Comparison of ENCODE assay signal across 26 cellular contexts in genomic region chr19:3033595-3034193, GRCh38. TPM values are rescaled to one million over a fixed set of nuclear protein-coding genes. Genes with fewer than 3 reads are reported as not detected.
DNase-seq lines count a peak whose midpoint lies in the region; ATAC-seq and TF ChIP-seq lines count a peak whose summit lies in the region.
"Had no signal": no experiment of that assay in that cellular context is flagged by ENCODE, and none has a peak within 500 bp of the region (broad histone marks: within the 10 kb centered on the region; RNA-seq: fewer than 3 reads in every experiment).

No MANE protein-coding gene starts in this region.

- no peaks in the 10 kb centered on the region for H3K36me3 ChIP-seq in CD4-positive, CD25-positive, alpha-beta regulatory T cell (ENCODE audit: control insufficient read depth, insufficient read depth, low read length)
- H3K36me3 ChIP-seq in IMR-90 (ENCODE audit: control insufficient read depth, insufficient read depth, low read length) = no peaks in the 10 kb centered on the region
- H3K36me3 ChIP-seq: brain microvascular endothelial cell, heart right ventricle, ovary had no signal

- TF ChIP-seq RAD21 in IMR-90 (IDR thresholded peaks at IDR 0.05; ENCODE audit: low read length) = no peak

- no peak overlapping the region for H3K4me3 ChIP-seq in CD4-positive, CD25-positive, alpha-beta regulatory T cell (ENCODE audit: low read depth, low read length)
- no peak overlapping the region for H3K4me3 ChIP-seq in IMR-90 (ENCODE audit: insufficient read depth, low read depth, low read length)
- H3K4me3 ChIP-seq: ovary had no signal

- no peak overlapping the region for H2BK120ac ChIP-seq in IMR-90 (ENCODE audit: low read depth, low read length)

- H4K91ac ChIP-seq in IMR-90 (ENCODE audit: insufficient read depth, low read depth, low read length) = no peak overlapping the region

- H3K9me1 ChIP-seq in IMR-90 (ENCODE audit: insufficient read depth, low read length) = no peaks in the 10 kb centered on the region

- no peak for ATAC-seq in CD4-positive, CD25-positive, alpha-beta regulatory T cell (ENCODE audit: low read depth in 2 of 2)
- no peak for ATAC-seq in IMR-90 (ENCODE audit: low read depth)
- no peak for ATAC-seq in effector memory CD8-positive, alpha-beta T cell (replicated peaks)
- ATAC-seq: activated CD4-positive, CD25-positive, alpha-beta regulatory T cell treated with anti-CD3 and anti-CD28 coated beads, Interleukin-2, amount 50 U/mL, for 24 hours; GM23338; heart right ventricle; sciatic nerve had no signal

- H3K56ac ChIP-seq in IMR-90 (ENCODE audit: extremely low read depth, insufficient read depth, low read length) = no peak overlapping the region

- H3K27me3 Mint-ChIP-seq in CD4-positive, CD25-positive, alpha-beta regulatory T cell = peaks cover 34% of the 10 kb centered on the region
- H3K27me3 Mint-ChIP-seq in effector memory CD8-positive, alpha-beta T cell = peaks cover 0 to 10% of the 10 kb centered on the region in 2 donors
- peaks cover 62% of the 10 kb centered on the region for H3K27me3 Mint-ChIP-seq in nephron (ENCODE audit: low read depth)

- no peak overlapping the region for H4K5ac ChIP-seq in IMR-90 (ENCODE audit: low read depth, low read length)

- H3K14ac ChIP-seq in IMR-90 (replicated peaks; ENCODE audit: low read depth, low read length) = no peak overlapping the region

- POLR2A ChIA-PET in IMR-90 (lab: Charles Lee; ENCODE audit: unreplicated experiment) = no interaction called here

- no peaks in the 10 kb centered on the region for H3K36me3 Mint-ChIP-seq in CD4-positive, CD25-positive, alpha-beta regulatory T cell
- H3K36me3 Mint-ChIP-seq in effector memory CD8-positive, alpha-beta T cell (ENCODE audit: insufficient read depth) = peaks cover 26% of the 10 kb centered on the region
- no peaks in the 10 kb centered on the region for H3K36me3 Mint-ChIP-seq in nephron (ENCODE audit: low read depth)
- H3K36me3 Mint-ChIP-seq: activated naive CD8-positive, alpha-beta T cell treated with anti-CD3 and anti-CD28 coated beads, Interleukin-2, amount 10 ng/mL, durations not matched to agents 7 days and 5 days had no signal

- H3K27ac Mint-ChIP-seq in CD4-positive, CD25-positive, alpha-beta regulatory T cell = peak overlapping the region in 1 of 3 donors; percentile 43
- peak overlapping the region in 1 of 2 donors; percentile 52 for H3K27ac Mint-ChIP-seq in effector memory CD8-positive, alpha-beta T cell
- peak overlapping the region; percentile 85 to 95 (median 92) for H3K27ac Mint-ChIP-seq in nephron
- H3K27ac Mint-ChIP-seq: activated naive CD8-positive, alpha-beta T cell treated with anti-CD3 and anti-CD28 coated beads, Interleukin-2, amount 10 ng/mL, durations not matched to agents 7 days and 5 days; GM23338 had no signal

- WGBS in IMR-90 (ENCODE audit: extremely low coverage in 2 of 2, insufficient read length in 1 of 2), 2 experiments = 37% methylated on average over 6 of the region's 10 CpGs; no CpG with 5 or more reads in 1 of the 2 experiments

- intact Hi-C loops in IMR-90 (cut with micrococcal nuclease) = loop anchor here (2.0 kb wide), 1 partner anchor 57 kb away; the partner anchor contains the start of gene TLE6

- no peak overlapping the region for H2AK9ac ChIP-seq in IMR-90 (replicated peaks; ENCODE audit: low read depth, low read length, poor library complexity)

- H3K9me3 ChIP-seq in CD4-positive, CD25-positive, alpha-beta regulatory T cell (ENCODE audit: control insufficient read depth in 2 of 2, low read length in 2 of 2) = no peaks in the 10 kb centered on the region
- H3K9me3 ChIP-seq in IMR-90 (ENCODE audit: control insufficient read depth, insufficient read depth, low read length) = no peaks in the 10 kb centered on the region
- H3K9me3 ChIP-seq: heart right ventricle, ovary, SK-N-SH had no signal

- peaks cover 0 to 45% (median 12%) of the 10 kb centered on the region in 4 donors for H3K4me1 Mint-ChIP-seq in CD4-positive, CD25-positive, alpha-beta regulatory T cell
- H3K4me1 Mint-ChIP-seq in effector memory CD8-positive, alpha-beta T cell (ENCODE audit: low read depth in 2 of 2) = peaks cover 27 to 28% of the 10 kb centered on the region in 2 donors
- H3K4me1 Mint-ChIP-seq in nephron = peaks cover 24% of the 10 kb centered on the region

- TF ChIP-seq POLR2A in IMR-90 (IDR thresholded peaks at IDR 0.05; ENCODE audit: low read depth, low read length) = no peak

- peaks cover 32% of the 10 kb centered on the region for H3K4me1 ChIP-seq in CD4-positive, CD25-positive, alpha-beta regulatory T cell (ENCODE audit: control insufficient read depth, insufficient read depth, low read length, poor library complexity, severe bottlenecking)
- H3K4me1 ChIP-seq in IMR-90 (ENCODE audit: control insufficient read depth, insufficient read depth, low read length) = peaks cover 12% of the 10 kb centered on the region

- H3K79me1 ChIP-seq in IMR-90 (ENCODE audit: low read depth in 1 of 2, low read length in 2 of 2) = peaks cover 0 to 3% of the 10 kb centered on the region in 2 experiments; a peak in 1 of 4 replicates

- no peak overlapping the region for H3K23ac ChIP-seq in IMR-90 (ENCODE audit: low read depth, low read length)

- DNase-seq in CD4-positive, CD25-positive, alpha-beta regulatory T cell = no peak
- no peak for DNase-seq in IMR-90
- DNase-seq in effector memory CD8-positive, alpha-beta T cell = no peak
- no peak for DNase-seq in NCI-H748 (lab: John Stamatoyannopoulos, UW; ENCODE audit: unreplicated experiment)
- no peak for DNase-seq in COR-L47 (lab: John Stamatoyannopoulos, UW)
- no peak for DNase-seq in NCI-H510A treated with DMSO at 0.1 percent for 48 hours (lab: John Stamatoyannopoulos, UW)
- no peak for DNase-seq in stimulated activated CD4-positive, alpha-beta T cell treated with anti-CD3 and anti-CD28 coated beads, Interleukin-4, amount 100 ng/mL, for 4 hours
- DNase-seq: activated naive CD8-positive, alpha-beta T cell treated with anti-CD3 and anti-CD28 coated beads, Interleukin-2, amount 10 ng/mL, durations not matched to agents 7 days and 5 days; activated T-cell treated with anti-CD3 and anti-CD28 coated beads, Interleukin-2, amount 50 U/mL, for 48 hours; brain microvascular endothelial cell; cortex of kidney; DMS153; heart right ventricle; NCI-H1105 treated with DMSO at 0.1 percent for 48 hours; NCI-H2081 treated with DMSO at 0.1 percent for 48 hours; NK-92 treated with Interleukin-12 subunit alpha and Interleukin-12 subunit beta, amount 100 ng/mL, for 24 hours; SK-N-SH; stimulated activated CD4-positive, alpha-beta T cell treated with anti-CD3 and anti-CD28 coated beads, Interleukin-15, amount 100 ng/mL, for 24 hours; T1000 had no signal

- no peak overlapping the region for H3K9ac ChIP-seq in IMR-90 (ENCODE audit: low read depth, low read length)
- H3K9ac ChIP-seq: SK-N-SH had no signal

- dilution Hi-C loops in IMR-90 (cut with HindIII; ENCODE audit: low sequenced_read_pairs, unreplicated experiment) = no loop called here

- H4K8ac ChIP-seq in IMR-90 (ENCODE audit: low read depth in 2 of 2, low read length in 2 of 2) = no peak overlapping the region

- H2AFZ ChIP-seq in IMR-90 (replicated peaks; ENCODE audit: low read length, poor library complexity) = peak overlapping the region; percentile 11

- BruUV-seq in IMR-90 (replicated peaks; lab: Mats Ljungman, UMichigan) = no TSS peak

- in situ Hi-C loops in IMR-90 (cut with MboI; ENCODE audit: low sequenced_read_pairs) = no loop called here

- TF ChIP-seq CTCF in IMR-90 (conservative IDR thresholded peaks at IDR 0.05; ENCODE audit: low read depth, low read length) = no peak
- no peak for TF ChIP-seq CTCF in nephron (IDR thresholded peaks at IDR 0.05; ENCODE audit: unreplicated experiment in 3 of 3)

- no peak overlapping the region for H2BK5ac ChIP-seq in IMR-90 (ENCODE audit: low read depth, low read length, poor library complexity, severe bottlenecking)

- no peak overlapping the region for H3K4me2 ChIP-seq in IMR-90 (ENCODE audit: low read depth, low read length)

- H3K27ac ChIP-seq in CD4-positive, CD25-positive, alpha-beta regulatory T cell (ENCODE audit: insufficient read depth, low read length, poor library complexity, severe bottlenecking) = no peak overlapping the region
- H3K27ac ChIP-seq in IMR-90 (ENCODE audit: insufficient read depth, low read length) = no peak overlapping the region
- H3K27ac ChIP-seq: brain microvascular endothelial cell had no signal

- H2AK5ac ChIP-seq in IMR-90 (ENCODE audit: low read depth, low read length) = no peak overlapping the region

- peak overlapping the region in 3 of 4 donors; percentile 49 to 93 (median 56) for H3K4me3 Mint-ChIP-seq in CD4-positive, CD25-positive, alpha-beta regulatory T cell
- peak overlapping the region; percentile 90 to 94 for H3K4me3 Mint-ChIP-seq in effector memory CD8-positive, alpha-beta T cell
- H3K4me3 Mint-ChIP-seq in nephron = peak overlapping the region; percentile 85 to 88 (median 87)

- CTCF ChIA-PET in IMR-90 (lab: Yijun Ruan, JAX) = no interaction called here

- H2BK20ac ChIP-seq in IMR-90 (ENCODE audit: low read depth, low read length) = no peak overlapping the region

- H3K9me3 Mint-ChIP-seq in CD4-positive, CD25-positive, alpha-beta regulatory T cell = no peaks in the 10 kb centered on the region
- no peaks in the 10 kb centered on the region for H3K9me3 Mint-ChIP-seq in effector memory CD8-positive, alpha-beta T cell
- peaks cover 3% of the 10 kb centered on the region for H3K9me3 Mint-ChIP-seq in nephron
- H3K9me3 Mint-ChIP-seq: activated naive CD8-positive, alpha-beta T cell treated with anti-CD3 and anti-CD28 coated beads, Interleukin-2, amount 10 ng/mL, durations not matched to agents 7 days and 5 days had no signal

- no peaks in the 10 kb centered on the region for H4K20me1 ChIP-seq in IMR-90 (ENCODE audit: insufficient read depth, low read length)

- H3K27me3 ChIP-seq in CD4-positive, CD25-positive, alpha-beta regulatory T cell (ENCODE audit: control insufficient read depth, insufficient read depth, low read length) = no peaks in the 10 kb centered on the region
- peaks cover 21% of the 10 kb centered on the region for H3K27me3 ChIP-seq in IMR-90 (ENCODE audit: control insufficient read depth, insufficient read depth, low read length)
- H3K27me3 ChIP-seq: ovary had no signal

- no peak overlapping the region for H3K4ac ChIP-seq in IMR-90 (ENCODE audit: low read depth, low read length)

- H2BK15ac ChIP-seq in IMR-90 (ENCODE audit: low read depth, low read length) = no peak overlapping the region

- no peak overlapping the region for H3K18ac ChIP-seq in IMR-90 (ENCODE audit: low read depth, low read length)

RNA-seq across cellular contexts. Expression of gene TLE2, which starts 4.6 kb away (rescaled TPM):
- 9.3 TPM for total RNA-seq in CD4-positive, CD25-positive, alpha-beta regulatory T cell
- 1 to 10 TPM; 3.1 to 4.5 (median 3.9) TPM for polyA plus RNA-seq in CD4-positive, CD25-positive, alpha-beta regulatory T cell
- under 0.01 and 0.28 TPM in 2 replicates for total RNA-seq in IMR-90 (2012; rRNA removed)
- 0.41 and 0.72 TPM in 2 replicates for polyA plus RNA-seq in IMR-90 (2012; rRNA removed)
- polyA plus RNA-seq in IMR-90 (2012; cell fraction: cytosol; rRNA removed) = 0.42 and 0.45 TPM in 2 replicates
- 3.8 and 3.9 TPM in 2 replicates for polyA plus RNA-seq in IMR-90 (2012; cell fraction: nucleus; rRNA removed; ENCODE audit: low replicate concordance)
- total RNA-seq: RPMI7951 had no signal
- polyA plus RNA-seq: CD14-positive monocyte had no signal

RNA-seq across cellular contexts. Expression of gene TLE5, which starts 28.6 kb away (rescaled TPM):
- 1,009 TPM for total RNA-seq in CD4-positive, CD25-positive, alpha-beta regulatory T cell
- polyA plus RNA-seq in CD4-positive, CD25-positive, alpha-beta regulatory T cell = 100 to 1,000 TPM; 608 to 773 (median 661) TPM
- 119 and 121 TPM in 2 replicates for total RNA-seq in IMR-90 (2012; rRNA removed)
- polyA plus RNA-seq in IMR-90 (2012; rRNA removed) = 407 and 444 TPM in 2 replicates
- 218 and 593 TPM in 2 replicates for polyA plus RNA-seq in IMR-90 (2012; cell fraction: cytosol; rRNA removed)
- polyA plus RNA-seq in IMR-90 (2012; cell fraction: nucleus; rRNA removed; ENCODE audit: low replicate concordance) = 457 and 800 TPM in 2 replicates

RNA-seq across cellular contexts. Expression of gene TLE6, which starts 56.3 kb away (rescaled TPM):
- total RNA-seq in CD4-positive, CD25-positive, alpha-beta regulatory T cell = not detected
- not detected for polyA plus RNA-seq in CD4-positive, CD25-positive, alpha-beta regulatory T cell
- total RNA-seq in IMR-90 (2012; rRNA removed) = under 0.01 and 0.28 TPM in 2 replicates
- polyA plus RNA-seq in IMR-90 (2012; rRNA removed) = 0.17 TPM in 1 of 2 replicates, not detected in the other
- 0.14 TPM in 1 of 2 replicates, not detected in the other for polyA plus RNA-seq in IMR-90 (2012; cell fraction: cytosol; rRNA removed)
- polyA plus RNA-seq in IMR-90 (2012; cell fraction: nucleus; rRNA removed; ENCODE audit: low replicate concordance) = 0.50 and 0.67 TPM in 2 replicates
- polyA plus RNA-seq: CD14-positive monocyte had no signal
